Comparison of ENCODE assay signal across 9 cellular contexts in genomic region chr16:3131755-3132377, GRCh38. TPM values are rescaled to one million over a fixed set of nuclear protein-coding genes. Genes with fewer than 3 reads are reported as not detected.
DNase-seq lines count a peak whose midpoint lies in the region; ATAC-seq, FAIRE-seq and TF ChIP-seq lines count a peak whose summit lies in the region.
"Had no signal": no experiment of that assay in that cellular context is flagged by ENCODE, and none has a peak within 500 bp of the region (broad histone marks: within the 10 kb centered on the region; RNA-seq: fewer than 3 reads in every experiment).

No MANE protein-coding gene starts in this region.

- 69% methylated on average over 12 of the region's 12 CpGs for WGBS in A549 (ENCODE audit: missing lambda C conversion rate)

- no peaks in the 10 kb centered on the region for H3K9me3 ChIP-seq in A549

- H3K4me3 Mint-ChIP-seq in activated naive CD8-positive, alpha-beta T cell treated with anti-CD3 and anti-CD28 coated beads for 36 hours: peak overlapping the region; percentile 26

- H3K9me3 Mint-ChIP-seq in activated naive CD8-positive, alpha-beta T cell treated with anti-CD3 and anti-CD28 coated beads for 36 hours: no peaks in the 10 kb centered on the region
- H3K9me3 Mint-ChIP-seq: effector memory CD8-positive, alpha-beta T cell had no signal

- TF ChIP-seq RAD21 in A549 (conservative IDR thresholded peaks at IDR 0.05 in 1 of 2, IDR thresholded peaks at IDR 0.05 in 1 of 2): peak in 1 of 2 experiments; percentile 21; a peak in 1 of 5 replicates

- peak; percentile 22; the same call in 1 of the 2 replicates for TF ChIP-seq POLR2A in A549 (IDR thresholded peaks at IDR 0.05; ENCODE audit: low read length)

- H3K27ac Mint-ChIP-seq in activated naive CD8-positive, alpha-beta T cell treated with anti-CD3 and anti-CD28 coated beads for 36 hours: peak overlapping the region; percentile 65
- H3K27ac Mint-ChIP-seq: effector memory CD8-positive, alpha-beta T cell had no signal

- DNase-seq in A549 (ENCODE audit: low read depth in 1 of 2, low spot score in 1 of 2) (peak in 1 of 2 experiments; percentile 70), GM12865 (ENCODE audit: low read depth) (no peak), RCC 7860 (ENCODE audit: low spot score) (peak; percentile 21), left lobe of liver (ENCODE audit: low spot score) (no peak), occipital lobe (lab: John Stamatoyannopoulos, UW) (no peak), DMS79 treated with DMSO at 0.1 percent for 48 hours (lab: John Stamatoyannopoulos, UW) (no peak)
- peak; percentile 51 for DNase-seq in activated naive CD8-positive, alpha-beta T cell treated with anti-CD3 and anti-CD28 coated beads for 36 hours

- POLR2A ChIA-PET in A549 (lab: Yijun Ruan, JAX): interaction anchor here (0.7 kb wide), 1 partner anchor 40 kb away, joined by 3 read pairs; no protein-coding TSS in a partner anchor

- no peak for TF ChIP-seq EP300 in A549 (IDR thresholded peaks at IDR 0.05)

- no peaks in the 10 kb centered on the region for H3K27me3 Mint-ChIP-seq in activated naive CD8-positive, alpha-beta T cell treated with anti-CD3 and anti-CD28 coated beads for 36 hours
- H3K27me3 Mint-ChIP-seq: effector memory CD8-positive, alpha-beta T cell had no signal

- peaks cover 26% of the 10 kb centered on the region for H3K36me3 Mint-ChIP-seq in activated naive CD8-positive, alpha-beta T cell treated with anti-CD3 and anti-CD28 coated beads for 36 hours

- H3K4me3 ChIP-seq in A549 (no peak overlapping the region), GM12865 (ENCODE audit: low read depth, low read length) (no peak overlapping the region)

- H3K4me2 ChIP-seq in A549: no peak overlapping the region

- CTCF ChIA-PET in A549 (lab: Yijun Ruan, JAX): interaction anchor here (0.6 to 11.1 kb wide), 20 partner anchors 7 to 173 kb away, joined by 3 to 186 read pairs (median 4); partner anchors contain the start of gene IL32

- no peak overlapping the region for H3K27ac ChIP-seq in A549

- peaks cover 39% of the 10 kb centered on the region for H3K4me1 Mint-ChIP-seq in activated naive CD8-positive, alpha-beta T cell treated with anti-CD3 and anti-CD28 coated beads for 36 hours

- TF ChIP-seq CTCF in A549 (IDR thresholded peaks at IDR 0.05) (peak; percentile 39), GM12865 (IDR thresholded peaks at IDR 0.05; ENCODE audit: insufficient read depth, low read depth, low read length, missing control alignments) (peak; percentile 50)

- peaks cover 20% of the 10 kb centered on the region; the same call in 2 of the 3 replicates for H3K4me1 ChIP-seq in A549

- FAIRE-seq in A549 (lab: Jason Lieb, UNC): no peak
- FAIRE-seq in RCC 7860 (lab: Jason Lieb, UNC): no peak

- ATAC-seq in A549 (peak in 1 of 2 experiments; percentile 47; a peak in 3 of 6 replicates), left lobe of liver (peak; percentile 41), HG03571 (IDR thresholded peaks at IDR 0.05; ENCODE audit: unreplicated experiment) (no peak)
- ATAC-seq: effector memory CD8-positive, alpha-beta T cell had no signal

TF ChIP-seq in A549, 52 proteins besides CTCF, POLR2A, EP300 and RAD21:
- TF ChIP-seq KDM5A (IDR thresholded peaks at IDR 0.05): no peak
- 0 out of 3 replicates have a peak, but pooled peaks have one; percentile 17 for TF ChIP-seq SMC3 (IDR thresholded peaks at IDR 0.05)
- TF ChIP-seq MAFK (IDR thresholded peaks at IDR 0.05; ENCODE audit: partially characterized antibody): no peak

RNA-seq across cellular contexts. Expression of gene ZNF213, which starts 3.0 kb away (rescaled TPM):
- polyA plus RNA-seq in A549 (2011; rRNA removed) (0.72 and 1.8 TPM in 2 replicates), A549 (2017; fragmentation: RNase III; extraction: RNeasy Plus Mini Kit Qiagen cat#74134 plus additional on column Dnase treatment) (5.9 to 6.2 TPM (median 6.1 TPM) in 3 replicates)
- 0.79 and 1.8 TPM in 2 replicates for polyA plus RNA-seq in A549 (2012; cell fraction: cytosol; rRNA removed)
- 2.2 and 2.3 TPM in 2 replicates for polyA plus RNA-seq in A549 (2012; cell fraction: nucleus; rRNA removed)
- polyA minus RNA-seq in A549 (2011; rRNA and poly(A)+ RNA removed): 2.4 and 3.4 TPM in 2 replicates
- 1 to 10 TPM; 7.6 to 9.1 TPM for total RNA-seq in activated naive CD8-positive, alpha-beta T cell treated with anti-CD3 and anti-CD28 coated beads for 36 hours
- total RNA-seq in left lobe of liver (2.7 TPM), occipital lobe (8.3 TPM)

RNA-seq across cellular contexts. Expression of gene ZNF205, which starts 19.5 kb away (rescaled TPM):
- 3.1 and 4.3 TPM in 2 replicates for polyA plus RNA-seq in A549 (2011; rRNA removed)
- polyA plus RNA-seq in A549 (2012; cell fraction: cytosol; rRNA removed): 14.1 and 22.4 TPM in 2 replicates
- 19.0 and 35.0 TPM in 2 replicates for polyA plus RNA-seq in A549 (2012; cell fraction: nucleus; rRNA removed)
- polyA plus RNA-seq in A549 (2017; fragmentation: RNase III; extraction: RNeasy Plus Mini Kit Qiagen cat#74134 plus additional on column Dnase treatment): 8.5 to 9.6 TPM (median 9.2 TPM) in 3 replicates
- 2.6 and 3.3 TPM in 2 replicates for polyA minus RNA-seq in A549 (2011; rRNA and poly(A)+ RNA removed)
- under 1 TPM; 0.35 to 0.36 TPM for total RNA-seq in activated naive CD8-positive, alpha-beta T cell treated with anti-CD3 and anti-CD28 coated beads for 36 hours
- total RNA-seq in left lobe of liver: 7.0 TPM
- total RNA-seq in occipital lobe: 18.9 TPM

RNA-seq across cellular contexts. Expression of gene ZSCAN10, which starts 32.8 kb away (rescaled TPM):
- 0.08 and 0.09 TPM in 2 replicates for polyA plus RNA-seq in A549 (2011; rRNA removed)
- polyA plus RNA-seq in A549 (2012; cell fraction: cytosol; rRNA removed): not detected in 2 replicates
- polyA plus RNA-seq in A549 (2012; cell fraction: nucleus; rRNA removed): 0.12 TPM in 1 of 2 replicates, not detected in the other
- not detected in 3 replicates for polyA plus RNA-seq in A549 (2017; fragmentation: RNase III; extraction: RNeasy Plus Mini Kit Qiagen cat#74134 plus additional on column Dnase treatment)
- not detected in 2 replicates for polyA minus RNA-seq in A549 (2011; rRNA and poly(A)+ RNA removed)
- not detected for total RNA-seq in activated naive CD8-positive, alpha-beta T cell treated with anti-CD3 and anti-CD28 coated beads for 36 hours
- 0.10 TPM for total RNA-seq in left lobe of liver
- total RNA-seq in occipital lobe: not detected

RNA-seq across cellular contexts. Expression of gene OR1F1, which starts 56.1 kb away (rescaled TPM):
- polyA plus RNA-seq in A549 (2011; rRNA removed) (1.3 and 1.6 TPM in 2 replicates), A549 (2017; fragmentation: RNase III; extraction: RNeasy Plus Mini Kit Qiagen cat#74134 plus additional on column Dnase treatment) (0.20 to 0.34 TPM (median 0.31 TPM) in 3 replicates)
- polyA plus RNA-seq in A549 (2012; cell fraction: cytosol; rRNA removed): 0.63 and 1.1 TPM in 2 replicates
- 1.1 and 1.3 TPM in 2 replicates for polyA plus RNA-seq in A549 (2012; cell fraction: nucleus; rRNA removed)
- polyA minus RNA-seq in A549 (2011; rRNA and poly(A)+ RNA removed): 3.2 and 4.6 TPM in 2 replicates
- total RNA-seq in activated naive CD8-positive, alpha-beta T cell treated with anti-CD3 and anti-CD28 coated beads for 36 hours: not detected
- total RNA-seq in left lobe of liver (not detected), occipital lobe (0.78 TPM)

Comparison
In these comparisons a context has a peak if more than half of its experiments do, and no peak if none do; other contexts are left out.
1. DNase-seq: peak in RCC 7860 (single experiment) and activated naive CD8-positive, alpha-beta T cell treated with anti-CD3 and anti-CD28 coated beads for 36 hours (single experiment); none in GM12865 (single experiment), left lobe of liver (single experiment), occipital lobe (single experiment) and DMS79 treated with DMSO at 0.1 percent for 48 hours (single experiment).